Comparison of ENCODE assay signal across 8 cellular contexts in genomic region chr20:45911486-45912343, GRCh38. TPM values are rescaled to one million over a fixed set of nuclear protein-coding genes. Genes with fewer than 3 reads are reported as not detected.
A peak's percentile ranks its signal among the peaks of the same experiment; 100 is the strongest.
DNase-seq lines count a peak whose midpoint lies in the region; ATAC-seq and TF ChIP-seq lines count a peak whose summit lies in the region.

A gene with protein sequence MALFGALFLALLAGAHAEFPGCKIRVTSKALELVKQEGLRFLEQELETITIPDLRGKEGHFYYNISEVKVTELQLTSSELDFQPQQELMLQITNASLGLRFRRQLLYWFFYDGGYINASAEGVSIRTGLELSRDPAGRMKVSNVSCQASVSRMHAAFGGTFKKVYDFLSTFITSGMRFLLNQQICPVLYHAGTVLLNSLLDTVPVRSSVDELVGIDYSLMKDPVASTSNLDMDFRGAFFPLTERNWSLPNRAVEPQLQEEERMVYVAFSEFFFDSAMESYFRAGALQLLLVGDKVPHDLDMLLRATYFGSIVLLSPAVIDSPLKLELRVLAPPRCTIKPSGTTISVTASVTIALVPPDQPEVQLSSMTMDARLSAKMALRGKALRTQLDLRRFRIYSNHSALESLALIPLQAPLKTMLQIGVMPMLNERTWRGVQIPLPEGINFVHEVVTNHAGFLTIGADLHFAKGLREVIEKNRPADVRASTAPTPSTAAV (minus strand): TSS chr20:45912155. CDS start chr20:45911452, 703 bp downstream.

- POLR2A ChIA-PET in GM10248 (lab: Yijun Ruan, JAX): interaction anchor here (1.1 to 1.5 kb wide), 2 partner anchors 9 to 22 kb away, joined by 4 to 7 read pairs; no protein-coding TSS in a partner anchor
- POLR2A ChIA-PET in activated naive CD8-positive, alpha-beta T cell treated with anti-CD3 and anti-CD28 coated beads, Interleukin-2, amount 10 ng/mL, durations not matched to agents 7 days and 5 days (lab: Charles Lee): interaction anchor here (0.5 to 1.5 kb wide), 7 partner anchors 23 to 120 kb away, joined by 3 to 18 read pairs (median 4); partner anchors contain the start of genes DNTTIP1, PCIF1, UBE2C and WFDC3

- TF ChIP-seq CTCF in GM10248 (IDR thresholded peaks at IDR 0.05; ENCODE audit: control extremely low read depth, extremely low read depth, low read depth, missing control alignments) (no peak), neutrophil (IDR thresholded peaks at IDR 0.05) (no peak)

- peak within 1 kb of the TSS; percentile 72 for H3K4me3 Mint-ChIP-seq in activated naive CD8-positive, alpha-beta T cell treated with anti-CD3 and anti-CD28 coated beads, Interleukin-2, amount 10 ng/mL, durations not matched to agents 7 days and 5 days

- peaks cover 9% of the 10 kb centered on the region for H3K27me3 Mint-ChIP-seq in activated naive CD8-positive, alpha-beta T cell treated with anti-CD3 and anti-CD28 coated beads, Interleukin-2, amount 10 ng/mL, durations not matched to agents 7 days and 5 days

- no peak for TF ChIP-seq POLR2A in GM18505 (IDR thresholded peaks at IDR 0.05; ENCODE audit: borderline replicate concordance, extremely low read depth, insufficient read depth, insufficient read length)

- H3K9me3 Mint-ChIP-seq in activated naive CD8-positive, alpha-beta T cell treated with anti-CD3 and anti-CD28 coated beads, Interleukin-2, amount 10 ng/mL, durations not matched to agents 7 days and 5 days: no peaks in the 10 kb centered on the region

- H3K27ac Mint-ChIP-seq in activated naive CD8-positive, alpha-beta T cell treated with anti-CD3 and anti-CD28 coated beads, Interleukin-2, amount 10 ng/mL, durations not matched to agents 7 days and 5 days: peak within 1 kb of the TSS; percentile 73

- no peaks in the 10 kb centered on the region for H3K36me3 Mint-ChIP-seq in activated naive CD8-positive, alpha-beta T cell treated with anti-CD3 and anti-CD28 coated beads, Interleukin-2, amount 10 ng/mL, durations not matched to agents 7 days and 5 days

- H3K4me1 ChIP-seq in neutrophil (ENCODE audit: control insufficient read depth in 1 of 2, insufficient read depth in 1 of 2, low read depth in 1 of 2, low read length in 1 of 2): peaks cover 36 to 44% of the 10 kb centered on the region in 2 experiments

- DNase-seq in GM10248 (ENCODE audit: extremely low spot score): peak; percentile 48
- DNase-seq in NCI-H2227 (lab: John Stamatoyannopoulos, UW; ENCODE audit: unreplicated experiment): peak; percentile 90
- DNase-seq in activated naive CD8-positive, alpha-beta T cell treated with anti-CD3 and anti-CD28 coated beads, Interleukin-2, amount 10 ng/mL, durations not matched to agents 7 days and 5 days: peak; percentile 62
- peak; percentile 89 for DNase-seq in Right ventricle myocardium superior
- DNase-seq in NCI-H2081 (lab: John Stamatoyannopoulos, UW): no peak

- peaks cover 14% of the 10 kb centered on the region for H3K4me1 Mint-ChIP-seq in activated naive CD8-positive, alpha-beta T cell treated with anti-CD3 and anti-CD28 coated beads, Interleukin-2, amount 10 ng/mL, durations not matched to agents 7 days and 5 days

- peak within 1 kb of the TSS; percentile 65 to 67 for H3K4me3 ChIP-seq in neutrophil (ENCODE audit: low read depth in 1 of 2, low read length in 1 of 2)

- H3K27ac ChIP-seq in neutrophil: peak within 1 kb of the TSS; percentile 57

- CTCF ChIA-PET in GM10248 (lab: Yijun Ruan, JAX): interaction anchor here (2.9 kb wide), 1 partner anchor 58 kb away, joined by 7 read pairs; no protein-coding TSS in a partner anchor

- no peak for ATAC-seq in activated naive CD8-positive, alpha-beta T cell treated with anti-CD3 and anti-CD28 coated beads, Interleukin-2, amount 10 ng/mL, durations not matched to agents 7 days and 5 days (ENCODE audit: low read depth)
- ATAC-seq in Right ventricle myocardium superior (ENCODE audit: poor library complexity) (peak; percentile 75), GM18505 (IDR thresholded peaks at IDR 0.05; ENCODE audit: unreplicated experiment) (no peak), GM21528 (IDR thresholded peaks at IDR 0.05; ENCODE audit: low FRiP score, unreplicated experiment) (no peak)

- H3K36me3 ChIP-seq in neutrophil: no peaks in the 10 kb centered on the region

- peaks cover 21% of the 10 kb centered on the region for H3K27me3 ChIP-seq in neutrophil

- intact Hi-C loops in Right ventricle myocardium superior (cut with DNase I): no loop called here

- no peaks in the 10 kb centered on the region for H3K9me3 ChIP-seq in neutrophil

RNA-seq across cellular contexts. Expression of the gene that starts here (rescaled TPM):
- total RNA-seq in activated naive CD8-positive, alpha-beta T cell treated with anti-CD3 and anti-CD28 coated beads, Interleukin-2, amount 10 ng/mL, durations not matched to agents 7 days and 5 days: 1 to 10 TPM; 2.2 to 2.9 TPM
- total RNA-seq in Right ventricle myocardium superior: 118 TPM

Comparison
In these comparisons a context has a peak if more than half of its experiments do, and no peak if none do; other contexts are left out.
1. RNA of the gene that starts here (total RNA-seq): 118 TPM in Right ventricle myocardium superior (single experiment); 2.2 to 2.9 TPM in activated naive CD8-positive, alpha-beta T cell treated with anti-CD3 and anti-CD28 coated beads, Interleukin-2, amount 10 ng/mL, durations not matched to agents 7 days and 5 days; every median in the first group is over 10 times any median in the second.
2. DNase-seq: peak in GM10248 (single experiment), NCI-H2227 (single experiment), activated naive CD8-positive, alpha-beta T cell treated with anti-CD3 and anti-CD28 coated beads, Interleukin-2, amount 10 ng/mL, durations not matched to agents 7 days and 5 days (single experiment) and Right ventricle myocardium superior (single experiment); none in NCI-H2081 (0 of 2).